8 cellular contexts compared by ENCODE assay signal in genomic region chr1:94237291-94238226, GRCh38. TPM values are rescaled to one million over a fixed set of nuclear protein-coding genes. Genes with fewer than 3 reads are reported as not detected.
A peak's percentile ranks its signal among the peaks of the same experiment; 100 is the strongest.
DNase-seq lines count a peak whose midpoint lies in the region; ATAC-seq and TF ChIP-seq lines count a peak whose summit lies in the region.

A gene with protein sequence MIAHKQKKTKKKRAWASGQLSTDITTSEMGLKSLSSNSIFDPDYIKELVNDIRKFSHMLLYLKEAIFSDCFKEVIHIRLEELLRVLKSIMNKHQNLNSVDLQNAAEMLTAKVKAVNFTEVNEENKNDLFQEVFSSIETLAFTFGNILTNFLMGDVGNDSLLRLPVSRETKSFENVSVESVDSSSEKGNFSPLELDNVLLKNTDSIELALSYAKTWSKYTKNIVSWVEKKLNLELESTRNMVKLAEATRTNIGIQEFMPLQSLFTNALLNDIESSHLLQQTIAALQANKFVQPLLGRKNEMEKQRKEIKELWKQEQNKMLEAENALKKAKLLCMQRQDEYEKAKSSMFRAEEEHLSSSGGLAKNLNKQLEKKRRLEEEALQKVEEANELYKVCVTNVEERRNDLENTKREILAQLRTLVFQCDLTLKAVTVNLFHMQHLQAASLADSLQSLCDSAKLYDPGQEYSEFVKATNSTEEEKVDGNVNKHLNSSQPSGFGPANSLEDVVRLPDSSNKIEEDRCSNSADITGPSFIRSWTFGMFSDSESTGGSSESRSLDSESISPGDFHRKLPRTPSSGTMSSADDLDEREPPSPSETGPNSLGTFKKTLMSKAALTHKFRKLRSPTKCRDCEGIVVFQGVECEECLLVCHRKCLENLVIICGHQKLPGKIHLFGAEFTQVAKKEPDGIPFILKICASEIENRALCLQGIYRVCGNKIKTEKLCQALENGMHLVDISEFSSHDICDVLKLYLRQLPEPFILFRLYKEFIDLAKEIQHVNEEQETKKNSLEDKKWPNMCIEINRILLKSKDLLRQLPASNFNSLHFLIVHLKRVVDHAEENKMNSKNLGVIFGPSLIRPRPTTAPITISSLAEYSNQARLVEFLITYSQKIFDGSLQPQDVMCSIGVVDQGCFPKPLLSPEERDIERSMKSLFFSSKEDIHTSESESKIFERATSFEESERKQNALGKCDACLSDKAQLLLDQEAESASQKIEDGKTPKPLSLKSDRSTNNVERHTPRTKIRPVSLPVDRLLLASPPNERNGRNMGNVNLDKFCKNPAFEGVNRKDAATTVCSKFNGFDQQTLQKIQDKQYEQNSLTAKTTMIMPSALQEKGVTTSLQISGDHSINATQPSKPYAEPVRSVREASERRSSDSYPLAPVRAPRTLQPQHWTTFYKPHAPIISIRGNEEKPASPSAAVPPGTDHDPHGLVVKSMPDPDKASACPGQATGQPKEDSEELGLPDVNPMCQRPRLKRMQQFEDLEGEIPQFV (minus strand): TSS chr1:94237584. CDS start chr1:94231611, 5,973 bp downstream.

- WGBS in mesenchymal stem cell: under 1% methylated on average over 54 of the region's 88 CpGs

- H3K27ac Mint-ChIP-seq in activated CD4-positive, alpha-beta T cell treated with anti-CD3 and anti-CD28 coated beads, Interleukin-2, amount 10 ng/mL, durations not matched to agents 7 days and 5 days: no peak within 1 kb of the TSS

- H3K23ac ChIP-seq in mesenchymal stem cell (ENCODE audit: low read length in 2 of 2): peak within 1 kb of the TSS in 1 of 2 experiments; percentile 74

- CTCF ChIA-PET in activated CD4-positive, alpha-beta T cell treated with anti-CD3 and anti-CD28 coated beads, Interleukin-2, amount 10 ng/mL, durations not matched to agents 7 days and 5 days (lab: Charles Lee): interaction anchor here (1.1 kb wide), 1 partner anchor 20 kb away, joined by 3 read pairs; no protein-coding TSS in a partner anchor

- peak within 1 kb of the TSS; percentile 75 for H4K8ac ChIP-seq in mesenchymal stem cell (ENCODE audit: low read length)

- H3K4me1 ChIP-seq in mesenchymal stem cell (ENCODE audit: control insufficient read depth, insufficient read depth, low read depth, low read length): no peaks in the 10 kb centered on the region

- H2BK12ac ChIP-seq in mesenchymal stem cell (ENCODE audit: low read length in 2 of 2): peak within 1 kb of the TSS in 1 of 2 experiments; percentile 82

- H3K4ac ChIP-seq in mesenchymal stem cell (ENCODE audit: low read depth in 1 of 2, low read length in 2 of 2): no peak within 1 kb of the TSS

- peak; percentile 75 for DNase-seq in GM10266 (ENCODE audit: extremely low spot score)
- peak; percentile 78 for DNase-seq in NCI-H1694 treated with DMSO at 0.1 percent for 48 hours (lab: John Stamatoyannopoulos, UW)
- DNase-seq in activated CD4-positive, alpha-beta T cell treated with anti-CD3 and anti-CD28 coated beads, Interleukin-2, amount 10 ng/mL, durations not matched to agents 7 days and 5 days: peak; percentile 54
- peak; percentile 2 for DNase-seq in effector CD8-positive, alpha-beta T cell (lab: John Stamatoyannopoulos, UW)
- peak; percentile 69 for DNase-seq in mesenchymal stem cell
- DNase-seq in stimulated activated CD8-positive, alpha-beta memory T cell treated with anti-CD3 and anti-CD28 coated beads, Interleukin-12 subunit alpha, Interleukin-12 subunit beta, amount 100 ng/mL, for 4 hours (ENCODE audit: low read depth): peak; percentile 3
- DNase-seq in SKM-1 treated with dmso at 0.1 percent for 144 hours (lab: John Stamatoyannopoulos, UW; ENCODE audit: unreplicated experiment): no peak

- peak within 1 kb of the TSS; percentile 89 to 91 for H3K18ac ChIP-seq in mesenchymal stem cell (ENCODE audit: low read depth in 1 of 2, low read length in 2 of 2)

- H2AFZ ChIP-seq in mesenchymal stem cell (ENCODE audit: low read depth, low read length): peak within 1 kb of the TSS; percentile 94

- H3K79me1 ChIP-seq in mesenchymal stem cell (replicated peaks; ENCODE audit: low read length, poor library complexity, severe bottlenecking): no peaks in the 10 kb centered on the region

- peak within 1 kb of the TSS; percentile 81 for H3K4me2 ChIP-seq in mesenchymal stem cell (ENCODE audit: low read length, poor library complexity, severe bottlenecking)

- H2BK120ac ChIP-seq in mesenchymal stem cell (ENCODE audit: low read depth, low read length): peak within 1 kb of the TSS; percentile 58

- H3K4me1 Mint-ChIP-seq in activated CD4-positive, alpha-beta T cell treated with anti-CD3 and anti-CD28 coated beads, Interleukin-2, amount 10 ng/mL, durations not matched to agents 7 days and 5 days: peaks cover 10% of the 10 kb centered on the region

- H3K4me3 Mint-ChIP-seq in activated CD4-positive, alpha-beta T cell treated with anti-CD3 and anti-CD28 coated beads, Interleukin-2, amount 10 ng/mL, durations not matched to agents 7 days and 5 days: peak within 1 kb of the TSS; percentile 47

- H3K4me3 ChIP-seq in mesenchymal stem cell (ENCODE audit: insufficient read depth in 1 of 2, low read depth in 1 of 2, low read length in 2 of 2): peak within 1 kb of the TSS; percentile 92 to 93

- peak; percentile 86 for ATAC-seq in HG02588 (IDR thresholded peaks at IDR 0.05; ENCODE audit: unreplicated experiment)

- no peak for TF ChIP-seq CTCF in GM10266 (IDR thresholded peaks at IDR 0.05; ENCODE audit: control insufficient read depth, insufficient read depth, low read depth, missing control alignments)

- H3K27me3 Mint-ChIP-seq in activated CD4-positive, alpha-beta T cell treated with anti-CD3 and anti-CD28 coated beads, Interleukin-2, amount 10 ng/mL, durations not matched to agents 7 days and 5 days: peaks cover 77% of the 10 kb centered on the region

- H3K9ac ChIP-seq in mesenchymal stem cell (ENCODE audit: low read length): peak within 1 kb of the TSS; percentile 89

- H3K27me3 ChIP-seq in mesenchymal stem cell (ENCODE audit: control insufficient read depth in 1 of 2, insufficient read depth in 1 of 2, low read length in 2 of 2): no peaks in the 10 kb centered on the region

- peak within 1 kb of the TSS; percentile 85 for H4K91ac ChIP-seq in mesenchymal stem cell (ENCODE audit: low read length)

- no peaks in the 10 kb centered on the region for H3K9me3 ChIP-seq in mesenchymal stem cell (ENCODE audit: control insufficient read depth, low read length)

- H3K36me3 Mint-ChIP-seq in activated CD4-positive, alpha-beta T cell treated with anti-CD3 and anti-CD28 coated beads, Interleukin-2, amount 10 ng/mL, durations not matched to agents 7 days and 5 days (ENCODE audit: low read depth): no peaks in the 10 kb centered on the region

- peak within 1 kb of the TSS; percentile 80 for H2BK15ac ChIP-seq in mesenchymal stem cell (ENCODE audit: low read depth, poor library complexity, severe bottlenecking)

- POLR2A ChIA-PET in activated CD4-positive, alpha-beta T cell treated with anti-CD3 and anti-CD28 coated beads, Interleukin-2, amount 10 ng/mL, durations not matched to agents 7 days and 5 days (lab: Charles Lee): interaction anchor here (0.6 kb wide), 1 partner anchor 180 kb away, joined by 3 read pairs; no protein-coding TSS in a partner anchor

- H3K14ac ChIP-seq in mesenchymal stem cell (ENCODE audit: low read length in 2 of 2): peak within 1 kb of the TSS in 1 of 2 experiments; percentile 83

- H3K27ac ChIP-seq in mesenchymal stem cell (ENCODE audit: low read length, poor library complexity, severe bottlenecking): peak within 1 kb of the TSS; percentile 97

- peak within 1 kb of the TSS; percentile 98 for H2BK5ac ChIP-seq in mesenchymal stem cell (ENCODE audit: low read depth, low read length, poor library complexity, severe bottlenecking)

- peaks cover 0 to 4% of the 10 kb centered on the region in 2 experiments for H3K36me3 ChIP-seq in mesenchymal stem cell (ENCODE audit: control insufficient read depth in 1 of 2, insufficient read depth in 2 of 2, low read depth in 1 of 2, low read length in 2 of 2)

- peak within 1 kb of the TSS; percentile 86 for H2AK5ac ChIP-seq in mesenchymal stem cell (ENCODE audit: low read length, severe bottlenecking)

- H3K9me3 Mint-ChIP-seq in activated CD4-positive, alpha-beta T cell treated with anti-CD3 and anti-CD28 coated beads, Interleukin-2, amount 10 ng/mL, durations not matched to agents 7 days and 5 days: no peaks in the 10 kb centered on the region

RNA-seq across cellular contexts. Expression of the gene that starts here (rescaled TPM):
- not detected for total RNA-seq in activated CD4-positive, alpha-beta T cell treated with anti-CD3 and anti-CD28 coated beads, Interleukin-2, amount 10 ng/mL, durations not matched to agents 7 days and 5 days
- 4.1 TPM for polyA plus RNA-seq in mesenchymal stem cell (2013, experiment 1 of 2)
- 4.1 TPM for polyA plus RNA-seq in mesenchymal stem cell (2013, experiment 2 of 2)

Comparison
In these comparisons a context has a peak if more than half of its experiments do, and no peak if none do; other contexts are left out.
1. Peak in DNase-seq in activated CD4-positive, alpha-beta T cell treated with anti-CD3 and anti-CD28 coated beads, Interleukin-2, amount 10 ng/mL, durations not matched to agents 7 days and 5 days; RNA of the gene not detected or under 1 TPM.